ENCODE assay signal across 17 cellular contexts in the genomic region with DNA sequence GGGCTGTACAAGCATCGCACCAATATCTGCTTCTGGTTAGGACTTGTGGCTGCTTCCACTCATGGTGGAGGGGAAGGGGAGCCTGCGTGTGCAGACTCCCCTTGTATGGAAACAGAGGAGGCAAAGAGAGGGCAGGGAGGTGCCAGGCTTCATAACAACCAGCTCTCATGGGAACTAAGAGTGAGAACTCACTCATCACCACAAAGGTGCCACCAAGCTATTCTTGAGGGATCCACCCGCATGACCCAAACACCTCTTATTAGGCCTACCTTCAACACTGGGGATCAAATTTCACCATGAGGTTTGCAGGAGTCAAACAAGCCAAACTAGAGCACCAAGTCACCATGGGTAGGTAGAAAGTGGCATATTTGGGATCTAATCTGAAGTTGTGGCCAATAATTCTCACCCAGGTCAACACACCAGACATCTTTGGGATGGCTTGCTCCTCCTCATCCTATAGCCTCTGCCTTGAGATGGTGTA. TPM values are rescaled to one million over a fixed set of nuclear protein-coding genes. Genes with fewer than 3 reads are reported as not detected.
DNase-seq lines count a peak whose midpoint lies in the region; ATAC-seq and TF ChIP-seq lines count a peak whose summit lies in the region.
"Had no signal": no experiment of that assay in that cellular context is flagged by ENCODE, and none has a peak within 500 bp of the region (broad histone marks: within the 10 kb centered on the region; RNA-seq: fewer than 3 reads in every experiment).

No MANE protein-coding gene starts in this region.

- H3K27ac Mint-ChIP-seq in naive B cell = peak overlapping the region; percentile 73 to 95 (median 87)

- H3K4me2 ChIP-seq in SK-N-SH (no peak overlapping the region; the same call in 1 of the 2 replicates), PC-3 (ENCODE audit: low read length) (no peak overlapping the region)
- H3K4me2 ChIP-seq: hepatocyte had no signal

- H3K36me3 ChIP-seq in SK-N-SH (replicated peaks in 1 of 2; ENCODE audit: control insufficient read depth in 1 of 2, insufficient read depth in 2 of 2, low read length in 1 of 2) (no peaks in the 10 kb centered on the region), PC-3 (ENCODE audit: low read depth, low read length) (no peaks in the 10 kb centered on the region)
- H3K36me3 ChIP-seq: cardiac muscle cell, left ventricle myocardium inferior, upper lobe of left lung had no signal

- 95% methylated on average over 3 of the region's 3 CpGs for WGBS in SK-N-SH (ENCODE audit: low lambda C conversion rate)

- CTCF ChIA-PET in SK-N-SH (lab: Yijun Ruan, JAX) (no interaction called here), PC-3 (lab: Charles Lee) (no interaction called here)

- no peaks in the 10 kb centered on the region for H3K27me3 Mint-ChIP-seq in naive B cell

- no peak overlapping the region for H3K9ac ChIP-seq in SK-N-SH
- no peak overlapping the region for H3K9ac ChIP-seq in PC-3 (ENCODE audit: low read length)

- peak overlapping the region; percentile 36; the same call in 1 of the 2 replicates for H2AFZ ChIP-seq in SK-N-SH (ENCODE audit: low read depth)
- no peak overlapping the region for H2AFZ ChIP-seq in PC-3 (ENCODE audit: low read length)
- H2AFZ ChIP-seq: hepatocyte had no signal

- BruUV-seq in PC-3 (replicated peaks; lab: Mats Ljungman, UMichigan) = no TSS peak

- no peaks in the 10 kb centered on the region for H4K20me1 ChIP-seq in SK-N-SH (ENCODE audit: insufficient read depth)
- H4K20me1 ChIP-seq in PC-3 (ENCODE audit: low read length) = no peaks in the 10 kb centered on the region

- peak overlapping the region in 1 of 2 experiments; percentile 64; a peak in 2 of 4 replicates for H3K27ac ChIP-seq in SK-N-SH (ENCODE audit: low read depth in 2 of 2, low read length in 1 of 2)
- H3K27ac ChIP-seq in PC-3 (ENCODE audit: low read length) = peak overlapping the region; percentile 20; the same call in 1 of the 2 replicates
- H3K27ac ChIP-seq: cardiac muscle cell, epithelial cell of prostate, hepatocyte, left ventricle myocardium inferior had no signal

- H3K9me3 ChIP-seq in SK-N-SH (no peaks in the 10 kb centered on the region), PC-3 (ENCODE audit: low read length) (no peaks in the 10 kb centered on the region)

- no peak for TF ChIP-seq CTCF in SK-N-SH (IDR thresholded peaks at IDR 0.05)
- TF ChIP-seq CTCF in PC-3 (conservative IDR thresholded peaks at IDR 0.05; ENCODE audit: low read depth, low read length) = no peak

- H3K9me2 ChIP-seq in SK-N-SH = no peaks in the 10 kb centered on the region
- no peaks in the 10 kb centered on the region for H3K9me2 ChIP-seq in PC-3 (replicated peaks; ENCODE audit: low read length)

- H3K79me2 ChIP-seq in SK-N-SH (ENCODE audit: insufficient read depth) (no peaks in the 10 kb centered on the region), PC-3 (ENCODE audit: low read length) (no peaks in the 10 kb centered on the region)
- H3K79me2 ChIP-seq: hepatocyte had no signal

- no peak for TF ChIP-seq RAD21 in SK-N-SH (IDR thresholded peaks at IDR 0.05; ENCODE audit: low read length)

- DNase-seq in SK-N-SH = no peak
- DNase-seq in PC-3 = no peak
- no peak for DNase-seq in naive B cell
- DNase-seq in Kasumi-1 (lab: John Stamatoyannopoulos, UW) = no peak
- DNase-seq in ureter (ENCODE audit: low spot score) = no peak
- DNase-seq: 8988T, left ventricle myocardium inferior, NCI-H2171 treated with DMSO at 0.1 percent for 48 hours, small intestine, upper lobe of left lung had no signal

- no peak for ATAC-seq in SK-N-SH treated with all-trans-retinoic acid at 6 μM for 48 hours
- peak; percentile 3 for ATAC-seq in GM21529 (IDR thresholded peaks at IDR 0.05; ENCODE audit: unreplicated experiment)
- no peak for ATAC-seq in PC-3
- ATAC-seq in naive B cell (ENCODE audit: low read depth in 2 of 2) = no peak
- ATAC-seq in GM21390 (IDR thresholded peaks at IDR 0.05; ENCODE audit: unreplicated experiment) = no peak
- ATAC-seq: Panc1 had no signal

- POLR2A ChIA-PET in SK-N-SH (lab: Yijun Ruan, JAX) (no interaction called here), PC-3 (lab: Charles Lee; ENCODE audit: unreplicated experiment) (no interaction called here)

- H3K4me3 ChIP-seq in SK-N-SH (ENCODE audit: low read depth in 2 of 2, low read length in 1 of 2) = no peak overlapping the region
- no peak overlapping the region for H3K4me3 ChIP-seq in PC-3 (ENCODE audit: low read length)
- H3K4me3 ChIP-seq: cardiac muscle cell, hepatocyte, left ventricle myocardium inferior, upper lobe of left lung had no signal

- H3K27me3 ChIP-seq in SK-N-SH (ENCODE audit: insufficient read depth) = no peaks in the 10 kb centered on the region
- H3K27me3 ChIP-seq in PC-3 (ENCODE audit: low read length) = no peaks in the 10 kb centered on the region
- H3K27me3 ChIP-seq: cardiac muscle cell, hepatocyte, upper lobe of left lung had no signal

- intact Hi-C loops in PC-3 (cut with micrococcal nuclease) = no loop called here

- TF ChIP-seq EP300 in SK-N-SH (IDR thresholded peaks at IDR 0.05; ENCODE audit: borderline replicate concordance in 1 of 2, low read depth in 1 of 2, low read length in 1 of 2) = no peak

- H3K4me1 ChIP-seq in SK-N-SH (ENCODE audit: control insufficient read depth in 1 of 2, insufficient read depth in 2 of 2, low read depth in 1 of 2, low read length in 1 of 2) (peaks cover 5 to 27% of the 10 kb centered on the region in 2 experiments; a peak in 2 of 4 replicates), PC-3 (ENCODE audit: insufficient read depth, low read length) (peaks cover 13% of the 10 kb centered on the region)

- peaks cover 2 to 14% (median 8%) of the 10 kb centered on the region in 7 donors for H3K9me3 Mint-ChIP-seq in naive B cell

- H3K36me3 Mint-ChIP-seq in naive B cell = peaks cover 35 to 39% of the 10 kb centered on the region in 2 donors

- H3K4me1 Mint-ChIP-seq in naive B cell = peaks cover 58 to 70% (median 62%) of the 10 kb centered on the region in 3 donors

- H3F3A ChIP-seq in SK-N-SH (replicated peaks; ENCODE audit: insufficient read depth) = peaks cover 9% of the 10 kb centered on the region
- H3F3A ChIP-seq in PC-3 (ENCODE audit: low read length, unreplicated experiment) = no peaks in the 10 kb centered on the region

- H3K4me3 Mint-ChIP-seq in naive B cell = peak overlapping the region in 3 of 8 donors; percentile 10 to 48 (median 26)

TF ChIP-seq in SK-N-SH, 30 proteins besides CTCF, POLR2A, EP300 and RAD21:
- TF ChIP-seq CHD2 (IDR thresholded peaks at IDR 0.05; ENCODE audit: low read length, partially characterized antibody) (no peak), NRF1 (IDR thresholded peaks at IDR 0.05; ENCODE audit: low read depth, low read length) (no peak), RCOR1 (IDR thresholded peaks at IDR 0.05; ENCODE audit: low read length) (no peak), ELF1 (IDR thresholded peaks at IDR 0.05) (no peak), TCF12 (IDR thresholded peaks at IDR 0.05) (no peak), MXI1 (IDR thresholded peaks at IDR 0.05; ENCODE audit: low read depth, low read length) (no peak), POLR2AphosphoS5 (IDR thresholded peaks at IDR 0.05; ENCODE audit: low read depth, low read length) (no peak), MEF2A (IDR thresholded peaks at IDR 0.05; ENCODE audit: borderline replicate concordance, low read depth) (no peak), GATA2 (CRISPR knock-in tag; IDR thresholded peaks at IDR 0.05) (no peak)
- TF ChIP-seq, protein P1, sequence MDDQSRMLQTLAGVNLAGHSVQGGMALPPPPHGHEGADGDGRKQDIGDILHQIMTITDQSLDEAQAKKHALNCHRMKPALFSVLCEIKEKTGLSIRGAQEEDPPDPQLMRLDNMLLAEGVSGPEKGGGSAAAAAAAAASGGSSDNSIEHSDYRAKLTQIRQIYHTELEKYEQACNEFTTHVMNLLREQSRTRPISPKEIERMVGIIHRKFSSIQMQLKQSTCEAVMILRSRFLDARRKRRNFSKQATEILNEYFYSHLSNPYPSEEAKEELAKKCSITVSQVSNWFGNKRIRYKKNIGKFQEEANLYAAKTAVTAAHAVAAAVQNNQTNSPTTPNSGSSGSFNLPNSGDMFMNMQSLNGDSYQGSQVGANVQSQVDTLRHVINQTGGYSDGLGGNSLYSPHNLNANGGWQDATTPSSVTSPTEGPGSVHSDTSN (IDR thresholded peaks at IDR 0.05) = no peak

TF ChIP-seq in SK-N-SH treated with all-trans-retinoic acid at 6 μM for 48 hours, 23 proteins besides CTCF, POLR2A, EP300 and RAD21:
- TF ChIP-seq CSDC2 (CRISPR knock-in tag; IDR thresholded peaks at IDR 0.05) = no peak
- TF ChIP-seq TOX (CRISPR knock-in tag; IDR thresholded peaks at IDR 0.05; ENCODE audit: borderline replicate concordance) = no peak
- TF ChIP-seq GLIS3 (CRISPR knock-in tag; IDR thresholded peaks at IDR 0.05) = no peak

RNA-seq across cellular contexts. Expression of a gene that starts 46.4 kb away (rescaled TPM):
- polyA plus RNA-seq in SK-N-SH (2012; rRNA removed) (0.07 and 0.10 TPM in 2 replicates), naive B cell (ENCODE audit: low read depth in 6 of 6) (100 to 1,000 TPM; 102 to 156 (median 129) TPM)
- 0.07 and 0.12 TPM in 2 replicates for polyA plus RNA-seq in SK-N-SH (2012; cell fraction: cytosol; rRNA removed)
- 0.18 and 0.24 TPM in 2 replicates for polyA plus RNA-seq in SK-N-SH (2012; cell fraction: nucleus; rRNA removed)
- total RNA-seq in PC-3 (2014; rRNA removed) (0.17 TPM in 1 of 2 replicates, not detected in the other), ureter (4.2 TPM)
